ENCODE assay signal across 8 cellular contexts in the genomic region with DNA sequence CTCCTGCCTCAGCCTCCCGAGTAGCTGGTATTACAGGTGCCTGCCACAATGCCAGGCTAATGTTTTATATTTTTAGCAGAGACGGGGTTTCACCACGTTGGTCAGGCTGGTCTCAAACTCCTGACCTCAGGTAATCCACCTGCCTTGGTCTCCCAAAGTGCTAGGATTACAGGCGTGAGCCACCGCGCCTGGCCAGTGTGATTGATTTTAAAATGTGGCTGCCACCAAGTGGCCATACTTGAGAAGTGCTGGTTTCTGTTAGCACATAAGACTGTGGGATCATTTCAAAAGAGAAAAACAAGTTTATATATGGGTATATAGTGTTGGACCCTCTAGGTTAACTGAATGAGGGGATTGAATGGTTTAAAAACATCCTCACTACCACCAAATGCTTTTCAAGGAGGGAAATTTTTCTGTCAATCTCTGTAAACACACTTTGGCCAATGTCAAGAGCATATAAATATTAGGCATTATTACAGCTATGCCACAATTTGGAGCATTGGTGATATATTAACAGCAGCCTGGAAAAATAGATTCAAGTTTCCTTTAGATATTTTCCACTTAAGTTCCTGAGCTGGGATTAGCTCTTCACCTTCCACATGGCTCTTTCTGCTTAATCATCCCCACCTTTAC. TPM values are rescaled to one million over a fixed set of nuclear protein-coding genes. Genes with fewer than 3 reads are reported as not detected.
A peak's percentile ranks its signal among the peaks of the same experiment; 100 is the strongest.
DNase-seq lines count a peak whose midpoint lies in the region; ATAC-seq, FAIRE-seq and TF ChIP-seq lines count a peak whose summit lies in the region.

No MANE protein-coding gene starts in this region.

- no peaks in the 10 kb centered on the region for H3K4me1 ChIP-seq in Caco-2
- H3K4me1 ChIP-seq in endothelial cell of umbilical vein (ENCODE audit: control insufficient read depth, extremely low read depth, insufficient read depth, low read length) = peaks cover 13% of the 10 kb centered on the region
- no peaks in the 10 kb centered on the region for H3K4me1 ChIP-seq in naive thymus-derived CD4-positive, alpha-beta T cell (ENCODE audit: control insufficient read depth in 2 of 2, insufficient read depth in 2 of 2, low read length in 2 of 2)

- dilution Hi-C loops in endothelial cell of umbilical vein (cut with MboI; ENCODE audit: extremely low pct_ligation_motif_present, low sequenced_read_pairs) = no loop called here

- TF ChIP-seq CTCF in Caco-2 (IDR thresholded peaks at IDR 0.05; ENCODE audit: insufficient read depth in 1 of 2, low read depth in 1 of 2, low read length in 1 of 2, severe bottlenecking in 1 of 2, unreplicated experiment in 1 of 2) = peak; percentile 60 to 66
- TF ChIP-seq CTCF in endothelial cell of umbilical vein (IDR thresholded peaks at IDR 0.05; ENCODE audit: extremely low read depth in 1 of 2, insufficient read depth in 1 of 2, low read depth in 1 of 2, low read length in 2 of 2) = peak; percentile 46

- no peak overlapping the region for H3K27ac Mint-ChIP-seq in Caco-2 (ENCODE audit: unreplicated experiment)
- peak overlapping the region in 7 of 9 donors; percentile 46 to 93 (median 65) for H3K27ac Mint-ChIP-seq in naive thymus-derived CD4-positive, alpha-beta T cell

- BruUV-seq in Caco-2 (replicated peaks; lab: Mats Ljungman, UMichigan) (no TSS peak), endothelial cell of umbilical vein (replicated peaks; lab: Mats Ljungman, UMichigan) (no TSS peak)

- no peak for TF ChIP-seq POLR2A in endothelial cell of umbilical vein (IDR thresholded peaks at IDR 0.05; ENCODE audit: low read depth, low read length)

- ATAC-seq in naive thymus-derived CD4-positive, alpha-beta T cell = peak; percentile 90
- no peak for ATAC-seq in GM21576 (IDR thresholded peaks at IDR 0.05; ENCODE audit: unreplicated experiment)
- ATAC-seq in GM19035 (IDR thresholded peaks at IDR 0.05; ENCODE audit: unreplicated experiment) = no peak

- POLR2A ChIA-PET in Caco-2 (lab: Charles Lee) = no interaction called here
- POLR2A ChIA-PET in endothelial cell of umbilical vein (lab: Charles Lee) = no interaction called here
- POLR2A ChIA-PET in naive thymus-derived CD4-positive, alpha-beta T cell (lab: Charles Lee) = interaction anchor here (0.9 to 3.2 kb wide), 5 partner anchors 13 to 35 kb away, joined by 3 to 12 read pairs (median 3); a partner anchor contains a TSS

- in situ Hi-C loops in KBM-7 (cut with MboI; ENCODE audit: low pct_unique_long_range_greater_than_20kb, low sequenced_read_pairs) = no loop called here

- H3K36me3 ChIP-seq in Caco-2 (ENCODE audit: control insufficient read depth, insufficient read depth, low read length) (peaks cover 5% of the 10 kb centered on the region), endothelial cell of umbilical vein (ENCODE audit: control insufficient read depth in 2 of 2, extremely low read depth in 1 of 2, insufficient read depth in 2 of 2, low read length in 2 of 2) (peaks cover 26 to 53% of the 10 kb centered on the region in 2 experiments), MG63 (peaks cover 95% of the 10 kb centered on the region)
- peaks cover 55 to 95% (median 71%) of the 10 kb centered on the region in 3 experiments for H3K36me3 ChIP-seq in naive thymus-derived CD4-positive, alpha-beta T cell (ENCODE audit: control insufficient read depth in 2 of 3, insufficient read depth in 3 of 3, low read length in 3 of 3)

- FAIRE-seq in endothelial cell of umbilical vein (lab: Jason Lieb, UNC) = peak; percentile 75

- no peaks in the 10 kb centered on the region for H3K4me1 Mint-ChIP-seq in Caco-2 (ENCODE audit: low read depth, unreplicated experiment)
- peaks cover 0 to 9% (median 6%) of the 10 kb centered on the region in 7 donors for H3K4me1 Mint-ChIP-seq in naive thymus-derived CD4-positive, alpha-beta T cell

- no peaks in the 10 kb centered on the region for H3K9me1 ChIP-seq in endothelial cell of umbilical vein (replicated peaks; ENCODE audit: control insufficient read depth, extremely low read depth, insufficient read depth, low read length)

- H3K27me3 ChIP-seq in Caco-2 (replicated peaks; ENCODE audit: control insufficient read depth, insufficient read depth, low read length) (no peaks in the 10 kb centered on the region), endothelial cell of umbilical vein (ENCODE audit: control insufficient read depth in 2 of 2, insufficient read depth in 2 of 2, low read length in 2 of 2) (no peaks in the 10 kb centered on the region), MG63 (no peaks in the 10 kb centered on the region)
- H3K27me3 ChIP-seq in naive thymus-derived CD4-positive, alpha-beta T cell (ENCODE audit: control insufficient read depth in 2 of 2, insufficient read depth in 2 of 2, low read length in 2 of 2) = no peaks in the 10 kb centered on the region

- no peaks in the 10 kb centered on the region for H3K27me3 Mint-ChIP-seq in Caco-2 (ENCODE audit: insufficient read depth, unreplicated experiment)
- no peaks in the 10 kb centered on the region for H3K27me3 Mint-ChIP-seq in naive thymus-derived CD4-positive, alpha-beta T cell

- no peaks in the 10 kb centered on the region for H4K20me1 ChIP-seq in endothelial cell of umbilical vein (replicated peaks; ENCODE audit: control insufficient read depth, extremely low read depth, insufficient read depth, low read length)

- no peaks in the 10 kb centered on the region for H3K79me2 ChIP-seq in endothelial cell of umbilical vein (ENCODE audit: control insufficient read depth, insufficient read depth, low read length)

- no peak overlapping the region for H3K4me3 Mint-ChIP-seq in Caco-2 (ENCODE audit: unreplicated experiment)
- no peak overlapping the region for H3K4me3 Mint-ChIP-seq in naive thymus-derived CD4-positive, alpha-beta T cell

- no peak overlapping the region for H3K9ac ChIP-seq in endothelial cell of umbilical vein (replicated peaks; ENCODE audit: extremely low read depth, insufficient read depth, low read length)

- no peak overlapping the region for H2AFZ ChIP-seq in endothelial cell of umbilical vein (ENCODE audit: low read depth, low read length)

- no peak overlapping the region for H3K27ac ChIP-seq in endothelial cell of umbilical vein (ENCODE audit: insufficient read depth, low read depth, low read length)
- peak overlapping the region; percentile 46 for H3K27ac ChIP-seq in naive thymus-derived CD4-positive, alpha-beta T cell (ENCODE audit: low read depth, low read length)

- CTCF ChIA-PET in Caco-2 (lab: Charles Lee) (interaction anchor here (1.0 to 1.2 kb wide), 3 partner anchors 10 to 189 kb away, joined by 3 to 4 read pairs (median 3); no protein-coding TSS in a partner anchor), endothelial cell of umbilical vein (lab: Charles Lee) (interaction anchor here (0.6 to 5.1 kb wide), 21 partner anchors 9 to 208 kb away, joined by 3 to 58 read pairs (median 4); a partner anchor contains a TSS)
- CTCF ChIA-PET in naive thymus-derived CD4-positive, alpha-beta T cell (lab: Charles Lee) = interaction anchor here (0.6 to 8.2 kb wide), 11 partner anchors 9 to 190 kb away, joined by 3 to 54 read pairs (median 4); a partner anchor contains a TSS

- H3K4me3 ChIP-seq in Caco-2 (ENCODE audit: low read depth, low read length) (no peak overlapping the region), endothelial cell of umbilical vein (replicated peaks in 1 of 3; ENCODE audit: insufficient read depth in 1 of 3, low read depth in 1 of 3, low read length in 3 of 3) (no peak overlapping the region), MG63 (no peak overlapping the region)
- H3K4me3 ChIP-seq in naive thymus-derived CD4-positive, alpha-beta T cell (ENCODE audit: low read length) = no peak overlapping the region

- DNase-seq in Caco-2 (peak in 1 of 2 experiments; percentile 54), KBM-7 (peak; percentile 51), endothelial cell of umbilical vein (ENCODE audit: low read depth, low spot score) (peak; percentile 50), MG63 (no peak)
- peak; percentile 30 for DNase-seq in activated CD4-positive, alpha-beta T cell treated with anti-CD3 and anti-CD28 coated beads for 1 hour
- peak in 6 of 9 donors; percentile 38 to 50 (median 42) for DNase-seq in naive thymus-derived CD4-positive, alpha-beta T cell

- no peak overlapping the region for H3K4me2 ChIP-seq in endothelial cell of umbilical vein (ENCODE audit: insufficient read depth, low read length)

- H3K9me3 ChIP-seq in Caco-2 (no peaks in the 10 kb centered on the region), endothelial cell of umbilical vein (replicated peaks; ENCODE audit: control insufficient read depth, insufficient read depth, low read length) (no peaks in the 10 kb centered on the region), MG63 (no peaks in the 10 kb centered on the region)
- no peaks in the 10 kb centered on the region for H3K9me3 ChIP-seq in naive thymus-derived CD4-positive, alpha-beta T cell (ENCODE audit: control insufficient read depth in 2 of 3, low read length in 3 of 3)

- intact Hi-C loops in Caco-2 (cut with micrococcal nuclease; ENCODE audit: unreplicated experiment) (loop anchor here (1.0 kb wide), 1 partner anchor 189 kb away; no protein-coding TSS in a partner anchor), endothelial cell of umbilical vein (cut with micrococcal nuclease) (loop anchor here (1.0 kb wide), 3 partner anchors 68 to 190 kb away; a partner anchor contains a TSS)
- intact Hi-C loops in naive thymus-derived CD4-positive, alpha-beta T cell (cut with micrococcal nuclease) = loop anchor here (1.0 to 5.0 kb wide), 7 partner anchors 10 to 190 kb away; a partner anchor contains a TSS

- no peaks in the 10 kb centered on the region for H3K9me3 Mint-ChIP-seq in Caco-2 (ENCODE audit: unreplicated experiment)
- H3K9me3 Mint-ChIP-seq in naive thymus-derived CD4-positive, alpha-beta T cell = peaks cover 0 to 2% (median 0%) of the 10 kb centered on the region in 11 donors

- H3K36me3 Mint-ChIP-seq in Caco-2 (ENCODE audit: insufficient read depth, unreplicated experiment) = peaks cover 93% of the 10 kb centered on the region
- peaks cover 12 to 54% (median 21%) of the 10 kb centered on the region in 5 donors for H3K36me3 Mint-ChIP-seq in naive thymus-derived CD4-positive, alpha-beta T cell

RNA-seq across cellular contexts. Expression of a gene that starts 13.5 kb away (rescaled TPM):
- 32.8 and 38.0 TPM in 2 replicates for total RNA-seq in Caco-2 (2022)
- 5.6 and 7.2 TPM in 2 replicates for total RNA-seq in endothelial cell of umbilical vein
- 8.2 and 9.3 TPM in 2 replicates for polyA plus RNA-seq in endothelial cell of umbilical vein
- 7.1 and 7.3 TPM in 2 replicates for polyA plus RNA-seq in endothelial cell of umbilical vein (2011; cell fraction: cytosol; rRNA removed)
- 5.3 and 6.0 TPM in 2 replicates for polyA plus RNA-seq in endothelial cell of umbilical vein (2011; cell fraction: nucleus; rRNA removed)
- 1.5 and 1.8 TPM in 2 replicates for polyA plus RNA-seq in endothelial cell of umbilical vein (2012)
- polyA minus RNA-seq in endothelial cell of umbilical vein = 2.4 and 3.6 TPM in 2 replicates
- polyA minus RNA-seq in endothelial cell of umbilical vein (2011; cell fraction: cytosol; rRNA and poly(A)+ RNA removed) = 10.3 TPM
- polyA minus RNA-seq in endothelial cell of umbilical vein (2011; cell fraction: nucleus; rRNA and poly(A)+ RNA removed) = 2.5 TPM in 2 replicates
- 10 to 100 TPM; 20.0 to 51.3 (median 30.4) TPM for total RNA-seq in naive thymus-derived CD4-positive, alpha-beta T cell
- 10 to 100 TPM; 15.3 to 29.9 TPM for polyA plus RNA-seq in naive thymus-derived CD4-positive, alpha-beta T cell
- total RNA-seq in MG63 (2014; rRNA removed; shearing (Covaris generic); ENCODE audit: low replicate concordance) = 10.3 and 12.0 TPM in 2 replicates

RNA-seq across cellular contexts. Expression of a gene that starts 18.9 kb away (rescaled TPM):
- total RNA-seq in Caco-2 (2022) = 182 and 189 TPM in 2 replicates
- 131 and 169 TPM in 2 replicates for total RNA-seq in endothelial cell of umbilical vein
- polyA plus RNA-seq in endothelial cell of umbilical vein = 180 and 184 TPM in 2 replicates
- polyA plus RNA-seq in endothelial cell of umbilical vein (2011; cell fraction: cytosol; rRNA removed) = 105 TPM in 2 replicates
- 77.0 and 84.7 TPM in 2 replicates for polyA plus RNA-seq in endothelial cell of umbilical vein (2011; cell fraction: nucleus; rRNA removed)
- polyA plus RNA-seq in endothelial cell of umbilical vein (2012) = 76.8 and 86.5 TPM in 2 replicates
- polyA minus RNA-seq in endothelial cell of umbilical vein = 187 and 214 TPM in 2 replicates
- 70.7 TPM for polyA minus RNA-seq in endothelial cell of umbilical vein (2011; cell fraction: cytosol; rRNA and poly(A)+ RNA removed)
- polyA minus RNA-seq in endothelial cell of umbilical vein (2011; cell fraction: nucleus; rRNA and poly(A)+ RNA removed) = 24.4 and 26.2 TPM in 2 replicates
- 100 to 1,000 TPM; 134 to 252 (median 191) TPM for total RNA-seq in naive thymus-derived CD4-positive, alpha-beta T cell
- 100 to 1,000 TPM; 228 to 309 TPM for polyA plus RNA-seq in naive thymus-derived CD4-positive, alpha-beta T cell
- total RNA-seq in MG63 (2014; rRNA removed; shearing (Covaris generic); ENCODE audit: low replicate concordance) = 72.9 and 85.2 TPM in 2 replicates

RNA-seq across cellular contexts. Expression of a gene that starts 34.9 kb away (rescaled TPM):
- total RNA-seq in Caco-2 (2022) (49.9 and 56.5 TPM in 2 replicates), endothelial cell of umbilical vein (36.4 and 44.2 TPM in 2 replicates)
- polyA plus RNA-seq in endothelial cell of umbilical vein = 24.3 and 26.6 TPM in 2 replicates
- 19.5 and 23.3 TPM in 2 replicates for polyA plus RNA-seq in endothelial cell of umbilical vein (2011; cell fraction: cytosol; rRNA removed)
- polyA plus RNA-seq in endothelial cell of umbilical vein (2011; cell fraction: nucleus; rRNA removed) = 50.6 and 57.4 TPM in 2 replicates
- 25.2 and 26.2 TPM in 2 replicates for polyA plus RNA-seq in endothelial cell of umbilical vein (2012)
- 31.8 and 35.6 TPM in 2 replicates for polyA minus RNA-seq in endothelial cell of umbilical vein
- polyA minus RNA-seq in endothelial cell of umbilical vein (2011; cell fraction: cytosol; rRNA and poly(A)+ RNA removed) = 16.9 TPM
- polyA minus RNA-seq in endothelial cell of umbilical vein (2011; cell fraction: nucleus; rRNA and poly(A)+ RNA removed) = 31.7 and 34.7 TPM in 2 replicates
- 100 to 1,000 TPM in 4 of 5 experiments, 10 to 100 TPM in 1; 89.3 to 162 (median 134) TPM for total RNA-seq in naive thymus-derived CD4-positive, alpha-beta T cell
- 10 to 100 TPM in 1 of 2 donors, 1 to 10 TPM in 1; 6.2 to 21.8 TPM for polyA plus RNA-seq in naive thymus-derived CD4-positive, alpha-beta T cell
- 4.8 and 8.4 TPM in 2 replicates for total RNA-seq in MG63 (2014; rRNA removed; shearing (Covaris generic); ENCODE audit: low replicate concordance)
